Comparison of ENCODE assay signal across 8 cellular contexts in genomic region chr5:90866333-90866732, GRCh38.
DNase-seq lines count a peak whose midpoint lies in the region; ATAC-seq and TF ChIP-seq lines count a peak whose summit lies in the region.

No MANE protein-coding gene starts in this region.

- H3K27me3 Mint-ChIP-seq in activated T-cell treated with anti-CD3 and anti-CD28 coated beads, Interleukin-2, amount 50 U/mL, for 72 hours (ENCODE audit: low read depth), result peaks cover 24% of the 10 kb centered on the region

- no peak overlapping the region for H4K91ac ChIP-seq in IMR-90 (ENCODE audit: insufficient read depth, low read depth, low read length)

- H4K20me1 ChIP-seq in IMR-90 (ENCODE audit: insufficient read depth, low read length) (no peaks in the 10 kb centered on the region), osteoblast (ENCODE audit: insufficient read depth, low read length) (no peaks in the 10 kb centered on the region)

- H4K5ac ChIP-seq in IMR-90 (ENCODE audit: low read depth, low read length), result no peak overlapping the region

- no peak for DNase-seq in activated T-cell treated with anti-CD3 and anti-CD28 coated beads, Interleukin-2, amount 50 U/mL, for 72 hours
- no peak for DNase-seq in activated T-cell treated with anti-CD3 and anti-CD28 coated beads for 4 hours
- DNase-seq in IMR-90, result peak; percentile 28
- DNase-seq in SHP77 treated with DMSO at 0.1 percent for 48 hours (lab: John Stamatoyannopoulos, UW), result peak; percentile 26
- no peak for DNase-seq in esophagus muscularis mucosa (ENCODE audit: extremely low spot score)
- peak; percentile 48 for DNase-seq in osteoblast (ENCODE audit: insufficient read length, low spot score, missing footprints)
- no peak for DNase-seq in suprapubic skin (ENCODE audit: low spot score in 2 of 2)

- in situ Hi-C loops in IMR-90 (cut with MboI; ENCODE audit: low sequenced_read_pairs), result loop anchor here (5.0 kb wide), 2 partner anchors 231 to 551 kb away; no protein-coding TSS in a partner anchor

- no peak overlapping the region for H3K4ac ChIP-seq in IMR-90 (ENCODE audit: low read depth, low read length)

- H3K9me3 Mint-ChIP-seq in activated T-cell treated with anti-CD3 and anti-CD28 coated beads, Interleukin-2, amount 50 U/mL, for 72 hours, result no peaks in the 10 kb centered on the region

- no peak overlapping the region for H3K27ac Mint-ChIP-seq in activated T-cell treated with anti-CD3 and anti-CD28 coated beads, Interleukin-2, amount 50 U/mL, for 72 hours

- no peak overlapping the region for H3K27ac ChIP-seq in IMR-90 (ENCODE audit: insufficient read depth, low read length)
- no peak overlapping the region for H3K27ac ChIP-seq in esophagus muscularis mucosa (replicated peaks in 1 of 4)
- H3K27ac ChIP-seq in osteoblast (ENCODE audit: low read depth, low read length), result no peak overlapping the region
- H3K27ac ChIP-seq in suprapubic skin, result no peak overlapping the region

- POLR2A ChIA-PET in IMR-90 (lab: Charles Lee; ENCODE audit: unreplicated experiment), result no interaction called here

- no peaks in the 10 kb centered on the region for H3K27me3 ChIP-seq in IMR-90 (ENCODE audit: control insufficient read depth, insufficient read depth, low read length)
- H3K27me3 ChIP-seq in esophagus muscularis mucosa, result peaks cover 0 to 4% (median 0%) of the 10 kb centered on the region in 4 donors
- no peaks in the 10 kb centered on the region for H3K27me3 ChIP-seq in osteoblast (ENCODE audit: insufficient read depth, low read length)
- no peaks in the 10 kb centered on the region for H3K27me3 ChIP-seq in suprapubic skin

- H3K4me3 Mint-ChIP-seq in activated T-cell treated with anti-CD3 and anti-CD28 coated beads, Interleukin-2, amount 50 U/mL, for 72 hours, result no peak overlapping the region

- H3K4me3 ChIP-seq in IMR-90 (ENCODE audit: insufficient read depth, low read depth, low read length), result no peak overlapping the region
- no peak overlapping the region for H3K4me3 ChIP-seq in esophagus muscularis mucosa
- H3K4me3 ChIP-seq in osteoblast (ENCODE audit: insufficient read depth, low read length), result no peak overlapping the region
- H3K4me3 ChIP-seq in suprapubic skin, result no peak overlapping the region

- H3K18ac ChIP-seq in IMR-90 (ENCODE audit: low read depth, low read length), result no peak overlapping the region

- no CpG with 5 or more reads among the region's 2 CpGs for WGBS in IMR-90 (ENCODE audit: extremely low coverage in 2 of 2, insufficient read length in 1 of 2), 2 experiments
- 0% methylated on average over 2 of the region's 2 CpGs for WGBS in esophagus muscularis mucosa
- WGBS in suprapubic skin, result 6% methylated on average over 2 of the region's 2 CpGs

- peak; percentile 58 to 67 for ATAC-seq in activated T-cell treated with anti-CD3 and anti-CD28 coated beads, Interleukin-2, amount 50 U/mL, for 72 hours (replicated peaks in 1 of 2)
- ATAC-seq in IMR-90 (ENCODE audit: low read depth), result peak; percentile 70
- ATAC-seq in HG02678 (IDR thresholded peaks at IDR 0.05; ENCODE audit: unreplicated experiment), result no peak

- no peak overlapping the region for H2BK120ac ChIP-seq in IMR-90 (ENCODE audit: low read depth, low read length)

- H3K79me1 ChIP-seq in IMR-90 (ENCODE audit: low read depth in 1 of 2, low read length in 2 of 2), result no peaks in the 10 kb centered on the region

- no peaks in the 10 kb centered on the region for H3K36me3 ChIP-seq in IMR-90 (ENCODE audit: control insufficient read depth, insufficient read depth, low read length)
- no peaks in the 10 kb centered on the region for H3K36me3 ChIP-seq in esophagus muscularis mucosa
- no peaks in the 10 kb centered on the region for H3K36me3 ChIP-seq in osteoblast (ENCODE audit: insufficient read depth, low read length)
- H3K36me3 ChIP-seq in suprapubic skin, result no peaks in the 10 kb centered on the region

- no peaks in the 10 kb centered on the region for H3K79me2 ChIP-seq in osteoblast (ENCODE audit: insufficient read depth, low read length)

- H3K36me3 Mint-ChIP-seq in activated T-cell treated with anti-CD3 and anti-CD28 coated beads, Interleukin-2, amount 50 U/mL, for 72 hours (ENCODE audit: insufficient read depth in 2 of 2), result no peaks in the 10 kb centered on the region

- TF ChIP-seq POLR2A in IMR-90 (IDR thresholded peaks at IDR 0.05; ENCODE audit: low read depth, low read length) (no peak), esophagus muscularis mucosa (IDR thresholded peaks at IDR 0.05; ENCODE audit: low read depth) (no peak), suprapubic skin (IDR thresholded peaks at IDR 0.05) (no peak)

- CTCF ChIA-PET in IMR-90 (lab: Yijun Ruan, JAX), result interaction anchor here (0.6 to 3.4 kb wide), 6 partner anchors 85 to 563 kb away, joined by 3 to 21 read pairs (median 3); no protein-coding TSS in a partner anchor

- no peaks in the 10 kb centered on the region for H3K9me1 ChIP-seq in IMR-90 (ENCODE audit: insufficient read depth, low read length)

- peaks cover 8% of the 10 kb centered on the region for H3K4me1 Mint-ChIP-seq in activated T-cell treated with anti-CD3 and anti-CD28 coated beads, Interleukin-2, amount 50 U/mL, for 72 hours (ENCODE audit: low read depth)

- no peak overlapping the region for H2BK15ac ChIP-seq in IMR-90 (ENCODE audit: low read depth, low read length)

- H3K4me1 ChIP-seq in IMR-90 (ENCODE audit: control insufficient read depth, insufficient read depth, low read length) (no peaks in the 10 kb centered on the region; the same call in 1 of the 2 replicates), esophagus muscularis mucosa (peaks cover 0 to 6% (median 1%) of the 10 kb centered on the region in 4 donors), osteoblast (ENCODE audit: insufficient read depth, low read length) (no peaks in the 10 kb centered on the region), suprapubic skin (peaks cover 15% of the 10 kb centered on the region)

- no peak overlapping the region for H2AK9ac ChIP-seq in IMR-90 (replicated peaks; ENCODE audit: low read depth, low read length, poor library complexity)

- no peak overlapping the region for H3K9ac ChIP-seq in IMR-90 (ENCODE audit: low read depth, low read length)

- dilution Hi-C loops in IMR-90 (cut with HindIII; ENCODE audit: low sequenced_read_pairs, unreplicated experiment), result loop anchor here (25.0 kb wide), 1 partner anchor 546 kb away; no protein-coding TSS in a partner anchor

- H2BK5ac ChIP-seq in IMR-90 (ENCODE audit: low read depth, low read length, poor library complexity, severe bottlenecking), result no peak overlapping the region

- H3K9me3 ChIP-seq in IMR-90 (ENCODE audit: control insufficient read depth, insufficient read depth, low read length) (no peaks in the 10 kb centered on the region), esophagus muscularis mucosa (no peaks in the 10 kb centered on the region), osteoblast (ENCODE audit: low read depth, low read length) (no peaks in the 10 kb centered on the region), suprapubic skin (no peaks in the 10 kb centered on the region)

- BruUV-seq in IMR-90 (replicated peaks; lab: Mats Ljungman, UMichigan), result no TSS peak

- TF ChIP-seq EP300 in esophagus muscularis mucosa (IDR thresholded peaks at IDR 0.05) (no peak), suprapubic skin (IDR thresholded peaks at IDR 0.05) (no peak)

- peak overlapping the region; percentile 37; the same call in 1 of the 2 replicates for H3K4me2 ChIP-seq in IMR-90 (ENCODE audit: low read depth, low read length)
- peak overlapping the region; percentile 53 for H3K4me2 ChIP-seq in osteoblast (ENCODE audit: insufficient read depth, low read length)

- no peak overlapping the region for H2BK20ac ChIP-seq in IMR-90 (ENCODE audit: low read depth, low read length)

- intact Hi-C loops in IMR-90 (cut with micrococcal nuclease) (loop anchor here (1.0 to 5.0 kb wide), 4 partner anchors 66 to 553 kb away; partner anchors contain the start of gene ARRDC3), esophagus muscularis mucosa (cut with DNase I) (loop anchor here (10.0 kb wide), 1 partner anchor 228 kb away; no protein-coding TSS in a partner anchor)

- no peak overlapping the region for H3K56ac ChIP-seq in IMR-90 (ENCODE audit: extremely low read depth, insufficient read depth, low read length)

- no peak overlapping the region for H4K8ac ChIP-seq in IMR-90 (ENCODE audit: low read depth in 2 of 2, low read length in 2 of 2)

- H3K23ac ChIP-seq in IMR-90 (ENCODE audit: low read depth, low read length), result no peak overlapping the region

- TF ChIP-seq RAD21 in IMR-90 (IDR thresholded peaks at IDR 0.05; ENCODE audit: low read length), result peak; percentile 54

- H2AFZ ChIP-seq in IMR-90 (replicated peaks; ENCODE audit: low read length, poor library complexity) (no peak overlapping the region), osteoblast (ENCODE audit: low read length) (no peak overlapping the region)

- TF ChIP-seq CTCF in IMR-90 (conservative IDR thresholded peaks at IDR 0.05; ENCODE audit: low read depth, low read length) (peak; percentile 60), esophagus muscularis mucosa (IDR thresholded peaks at IDR 0.05) (peak; percentile 50 to 57 (median 56)), osteoblast (IDR thresholded peaks at IDR 0.05; ENCODE audit: extremely low read depth, low read depth, low read length) (peak; percentile 49), suprapubic skin (IDR thresholded peaks at IDR 0.05) (peak in 1 of 2 donors; percentile 34)

- H2AK5ac ChIP-seq in IMR-90 (ENCODE audit: low read depth, low read length), result no peak overlapping the region

- no peak overlapping the region for H3K14ac ChIP-seq in IMR-90 (replicated peaks; ENCODE audit: low read depth, low read length)

TF ChIP-seq in IMR-90, 13 proteins besides CTCF, POLR2A, EP300 and RAD21:
- TF ChIP-seq CEBPB (IDR thresholded peaks at IDR 0.05; ENCODE audit: low read depth, low read length) (no peak), SMC3 (IDR thresholded peaks at IDR 0.05; ENCODE audit: low read depth, low read length) (peak; percentile 49)

Comparison
In these comparisons a context has a peak if more than half of its experiments do, and no peak if none do; other contexts are left out.
1. DNase-seq: peak in IMR-90 (single experiment), SHP77 treated with DMSO at 0.1 percent for 48 hours (single experiment) and osteoblast (single experiment); none in activated T-cell treated with anti-CD3 and anti-CD28 coated beads, Interleukin-2, amount 50 U/mL, for 72 hours (0 of 2), activated T-cell treated with anti-CD3 and anti-CD28 coated beads for 4 hours (single experiment), esophagus muscularis mucosa (single experiment) and suprapubic skin (0 of 2).